14 cellular contexts compared by ENCODE assay signal in the genomic region with DNA sequence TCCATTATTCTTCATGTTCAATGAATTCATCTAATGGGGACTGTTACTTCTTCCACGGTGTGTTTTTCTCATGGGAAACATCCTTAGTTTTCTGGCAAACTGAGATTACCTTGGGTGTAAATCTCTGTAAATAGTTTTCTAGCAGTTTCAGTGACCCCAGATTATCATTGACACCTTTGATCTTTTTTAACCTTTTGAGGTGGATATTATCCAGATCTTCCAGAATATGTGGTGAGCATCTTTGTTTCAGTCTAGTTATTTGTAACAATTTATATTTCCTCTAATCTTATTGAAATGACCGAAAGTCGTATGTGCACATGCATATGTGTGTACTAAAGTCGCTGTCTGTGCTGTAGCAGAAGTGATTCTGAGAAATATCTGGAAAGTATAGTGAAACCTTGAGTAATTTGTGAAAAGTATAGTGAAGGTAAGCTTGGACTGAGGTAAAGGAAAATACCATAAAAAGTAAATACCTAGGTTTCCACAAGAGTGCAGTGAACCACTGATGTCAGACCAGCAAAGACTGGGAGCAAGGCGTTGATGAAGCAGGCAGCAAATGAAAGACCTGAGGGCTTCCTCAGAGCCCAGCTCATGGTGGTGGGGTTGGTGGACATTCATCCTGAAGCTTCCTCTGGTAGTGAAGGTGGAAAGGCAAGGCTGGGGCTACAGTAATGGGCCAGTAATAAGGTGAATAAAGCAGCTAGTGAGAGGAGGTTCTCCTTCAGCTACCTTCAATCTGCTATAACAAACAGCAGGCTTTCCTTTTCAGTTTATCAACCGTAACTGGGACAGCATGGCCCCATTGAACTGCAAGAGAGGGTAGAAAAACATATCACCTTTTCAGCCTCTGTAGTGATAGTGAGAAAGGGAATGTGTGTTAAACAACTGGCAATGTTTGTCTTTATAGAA.
DNase-seq lines count a peak whose midpoint lies in the region; ATAC-seq and TF ChIP-seq lines count a peak whose summit lies in the region.
"Had no signal": no experiment of that assay in that cellular context is flagged by ENCODE, and none has a peak within 500 bp of the region (broad histone marks: within the 10 kb centered on the region; RNA-seq: fewer than 3 reads in every experiment).

No MANE protein-coding gene starts in this region.

- ATAC-seq in GM19372 (IDR thresholded peaks at IDR 0.05; ENCODE audit: low read depth, unreplicated experiment): peak; percentile 84
- ATAC-seq in HG02840 (IDR thresholded peaks at IDR 0.05; ENCODE audit: low FRiP score, unreplicated experiment): peak; percentile 94
- ATAC-seq in HG03520 (IDR thresholded peaks at IDR 0.05; ENCODE audit: unreplicated experiment): peak; percentile 78
- ATAC-seq: effector memory CD8-positive, alpha-beta T cell; Panc1; sciatic nerve; WTC11 had no signal

- no peaks in the 10 kb centered on the region for H3K27me3 Mint-ChIP-seq in mesothelial cell of epicardium (ENCODE audit: low read depth)
- H3K27me3 Mint-ChIP-seq: effector memory CD8-positive, alpha-beta T cell had no signal

- no peak overlapping the region for H3K4me3 Mint-ChIP-seq in mesothelial cell of epicardium
- H3K4me3 Mint-ChIP-seq: effector memory CD8-positive, alpha-beta T cell; WTC11 had no signal

- no peak overlapping the region for H3K27ac Mint-ChIP-seq in mesothelial cell of epicardium
- H3K27ac Mint-ChIP-seq: effector memory CD8-positive, alpha-beta T cell; WTC11 had no signal

- no peaks in the 10 kb centered on the region for H3K36me3 Mint-ChIP-seq in mesothelial cell of epicardium
- H3K36me3 Mint-ChIP-seq: WTC11 had no signal

- H3K9me3 Mint-ChIP-seq in mesothelial cell of epicardium: no peaks in the 10 kb centered on the region
- H3K9me3 Mint-ChIP-seq: WTC11 had no signal

- in situ Hi-C loops in GM13977 (cut with MboI; ENCODE audit: low pct_unique_long_range_greater_than_20kb, low sequenced_read_pairs, unreplicated experiment): no loop called here

- H3K4me1 Mint-ChIP-seq in mesothelial cell of epicardium: peaks cover 7% of the 10 kb centered on the region
- H3K4me1 Mint-ChIP-seq: WTC11 had no signal

- TF ChIP-seq CTCF in GM13977 (IDR thresholded peaks at IDR 0.05; ENCODE audit: extremely low read depth, insufficient read depth, missing control alignments): no peak
- TF ChIP-seq CTCF in mesothelial cell of epicardium (IDR thresholded peaks at IDR 0.05; ENCODE audit: unreplicated experiment): no peak

- DNase-seq in GM13977 (ENCODE audit: low spot score): peak; percentile 19
- no peak for DNase-seq in HK-2 (ENCODE audit: unreplicated experiment)
- DNase-seq in SKM-1 treated with dmso at 0.1 percent for 144 hours (lab: John Stamatoyannopoulos, UW; ENCODE audit: unreplicated experiment): no peak
- no peak for DNase-seq in HPDE6-E6E7 (ENCODE audit: extremely low spot score)
- no peak for DNase-seq in mesothelial cell of epicardium (ENCODE audit: low spot score in 2 of 2, unreplicated experiment in 2 of 2)
- DNase-seq: effector memory CD8-positive, alpha-beta T cell; hippocampal formation; NCI-H146 had no signal
